Comparison of ENCODE assay signal across 34 cellular contexts in the genomic region with DNA sequence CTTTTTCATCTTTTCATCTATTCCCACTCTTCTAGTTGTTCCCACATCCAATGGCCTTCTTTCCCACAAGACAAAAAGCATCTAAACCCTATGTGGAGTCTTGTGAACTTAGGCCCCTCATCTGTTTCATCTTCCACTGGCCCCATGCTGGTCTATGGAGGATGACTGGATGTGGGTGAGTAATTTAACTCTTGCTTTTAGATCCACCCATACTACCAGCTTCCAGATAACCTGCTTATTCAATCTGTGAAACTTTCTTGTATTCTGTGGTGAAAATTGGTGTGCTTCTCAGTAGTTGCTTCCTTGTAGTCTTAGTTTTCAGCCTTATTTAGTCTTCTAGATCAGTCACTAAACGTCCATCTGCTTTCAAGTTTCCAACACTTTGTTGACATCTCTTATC.
"Had no signal": no experiment of that assay in that cellular context is flagged by ENCODE, and none has a peak within 500 bp of the region (broad histone marks: within the 10 kb centered on the region; RNA-seq: fewer than 3 reads in every experiment).

No MANE protein-coding gene starts in this region.

- DNase-seq: Karpas-422, Kasumi-1, KG1, MG63, MM.1S, MV-4-11, NCI-H1092, NCI-H1092 treated with DMSO at 0.1 percent for 48 hours, NCI-H1105, NCI-H1105 treated with DMSO at 0.1 percent for 48 hours, NCI-H1417, NCI-H1417 treated with DMSO at 0.1 percent for 48 hours, NCI-H1436, NCI-H1436 treated with DMSO at 0.1 percent for 48 hours, NCI-H146, NCI-H1694, NCI-H1694 treated with DMSO at 0.1 percent for 48 hours, NCI-H187, NCI-H187 treated with DMSO at 0.1 percent for 48 hours, NCI-H1930, NCI-H2029, NCI-H2029 treated with DMSO at 0.1 percent for 48 hours, NCI-H2081, NCI-H2081 treated with DMSO at 0.1 percent for 48 hours, NCI-H2107, NCI-H2171, NCI-H2171 treated with DMSO at 0.1 percent for 48 hours, NCI-H2227 treated with DMSO at 0.1 percent for 48 hours, NCI-H226, NCI-H345, NCI-H446, NCI-H446 treated with DMSO at 0.1 percent for 48 hours, NCI-H510A, NCI-H510A treated with DMSO at 0.1 percent for 48 hours had no signal
